ENCODE assay signal across 18 cellular contexts in genomic region chr2:136013962-136014361, GRCh38. TPM values are rescaled to one million over a fixed set of nuclear protein-coding genes. Genes with fewer than 3 reads are reported as not detected.
DNase-seq lines count a peak whose midpoint lies in the region; ATAC-seq, FAIRE-seq and TF ChIP-seq lines count a peak whose summit lies in the region.
"Had no signal": no experiment of that assay in that cellular context is flagged by ENCODE, and none has a peak within 500 bp of the region (broad histone marks: within the 10 kb centered on the region; RNA-seq: fewer than 3 reads in every experiment).

No MANE protein-coding gene starts in this region.

- H3K9me3 ChIP-seq in GM23248 (ENCODE audit: low read depth) = no peaks in the 10 kb centered on the region

- no peaks in the 10 kb centered on the region for H3K36me3 Mint-ChIP-seq in GM23338 (ENCODE audit: low read depth)
- no peaks in the 10 kb centered on the region for H3K36me3 Mint-ChIP-seq in central memory CD8-positive, alpha-beta T cell (ENCODE audit: insufficient read depth)
- H3K36me3 Mint-ChIP-seq: activated CD4-positive, alpha-beta memory T cell treated with anti-CD3 and anti-CD28 coated beads for 36 hours; mesothelial cell of epicardium; stimulated activated memory B cell treated with anti-CD40 and anti-IgM and Interleukin-4, amounts not matched to agents 10 μg/mL and 1 μg/mL and 100 μg/mL, for 72 hours had no signal

- in situ Hi-C loops in GM23248 (cut with MboI) = no loop called here

- H3K4me1 ChIP-seq in GM23338 (ENCODE audit: insufficient read depth) = no peaks in the 10 kb centered on the region; the same call in none of the 2 replicates
- no peaks in the 10 kb centered on the region for H3K4me1 ChIP-seq in rectal smooth muscle tissue (ENCODE audit: control insufficient read depth, insufficient read depth, low read length)
- H3K4me1 ChIP-seq in GM23248 (ENCODE audit: insufficient read depth) = peaks cover 6% of the 10 kb centered on the region

- H3K36me3 ChIP-seq in GM23338 (ENCODE audit: insufficient read depth) (no peaks in the 10 kb centered on the region), rectal smooth muscle tissue (ENCODE audit: control insufficient read depth, insufficient read depth, low read length) (no peaks in the 10 kb centered on the region), GM23248 (ENCODE audit: low read depth) (no peaks in the 10 kb centered on the region)

- no peaks in the 10 kb centered on the region for H3K79me2 ChIP-seq in GM23338 (replicated peaks; ENCODE audit: insufficient read depth)
- H3K79me2 ChIP-seq in GM23248 (ENCODE audit: insufficient read depth) = no peaks in the 10 kb centered on the region

- H3K4me2 ChIP-seq in GM23338 (no peak overlapping the region), GM23248 (ENCODE audit: unreplicated experiment) (no peak overlapping the region)

- H3K27ac Mint-ChIP-seq in GM23338 = peak overlapping the region; percentile 81
- H3K27ac Mint-ChIP-seq in central memory CD8-positive, alpha-beta T cell (ENCODE audit: low read depth) = peak overlapping the region; percentile 22
- H3K27ac Mint-ChIP-seq: activated CD4-positive, alpha-beta memory T cell treated with anti-CD3 and anti-CD28 coated beads for 36 hours; mesothelial cell of epicardium had no signal

- peak in 1 of 2 experiments; percentile 21; a peak in 1 of 4 replicates for TF ChIP-seq CTCF in GM23338 (conservative IDR thresholded peaks at IDR 0.05; ENCODE audit: low read depth in 2 of 2)

- H3F3A ChIP-seq in GM23338 (replicated peaks; ENCODE audit: low read depth) = no peaks in the 10 kb centered on the region
- H3F3A ChIP-seq in GM23248 (ENCODE audit: insufficient read depth) = no peaks in the 10 kb centered on the region

- H3K27me3 Mint-ChIP-seq in GM23338 (ENCODE audit: insufficient read depth, low read depth, poor library complexity) = no peaks in the 10 kb centered on the region
- H3K27me3 Mint-ChIP-seq in central memory CD8-positive, alpha-beta T cell = no peaks in the 10 kb centered on the region
- H3K27me3 Mint-ChIP-seq: activated CD4-positive, alpha-beta memory T cell treated with anti-CD3 and anti-CD28 coated beads for 36 hours; stimulated activated memory B cell treated with anti-CD40 and anti-IgM and Interleukin-4, amounts not matched to agents 10 μg/mL and 1 μg/mL and 100 μg/mL, for 72 hours had no signal

- no peak overlapping the region for H3K9ac ChIP-seq in rectal smooth muscle tissue (ENCODE audit: low read length)
- H3K9ac ChIP-seq in GM23248 = no peak overlapping the region

- WGBS in GM23248 (ENCODE audit: low coverage in 1 of 2, low lambda C conversion rate in 2 of 2, missing lambda C conversion rate in 2 of 2), 2 experiments = 23 to 27% methylated on average over 4 of the region's 4 CpGs

- intact Hi-C loops in left colon (cut with DNase I, micrococcal nuclease) = no loop called here

- no peak overlapping the region for H3K4me3 Mint-ChIP-seq in GM23338
- H3K4me3 Mint-ChIP-seq in central memory CD8-positive, alpha-beta T cell = no peak overlapping the region
- H3K4me3 Mint-ChIP-seq: activated CD4-positive, alpha-beta memory T cell treated with anti-CD3 and anti-CD28 coated beads for 36 hours; mesothelial cell of epicardium; stimulated activated memory B cell treated with anti-CD40 and anti-IgM and Interleukin-4, amounts not matched to agents 10 μg/mL and 1 μg/mL and 100 μg/mL, for 72 hours had no signal

- no peaks in the 10 kb centered on the region for H3K27me3 ChIP-seq in GM23338 (ENCODE audit: insufficient read depth)
- H3K27me3 ChIP-seq in rectal smooth muscle tissue (ENCODE audit: control insufficient read depth, insufficient read depth, low read length) = no peaks in the 10 kb centered on the region
- peaks cover 12% of the 10 kb centered on the region; the same call in 1 of the 2 replicates for H3K27me3 ChIP-seq in GM23248 (replicated peaks; ENCODE audit: insufficient read depth)

- H4K20me1 ChIP-seq in GM23338 (replicated peaks; ENCODE audit: insufficient read depth) (no peaks in the 10 kb centered on the region), GM23248 (ENCODE audit: insufficient read depth) (no peaks in the 10 kb centered on the region)

- no peak overlapping the region for H3K4me3 ChIP-seq in GM23338
- no peak overlapping the region for H3K4me3 ChIP-seq in rectal smooth muscle tissue (ENCODE audit: low read length)
- no peak overlapping the region for H3K4me3 ChIP-seq in GM23248

- no peak for TF ChIP-seq POLR2A in H54 (IDR thresholded peaks at IDR 0.05; ENCODE audit: low read depth, low read length)

- H3K27ac ChIP-seq in GM23338 (ENCODE audit: low read depth) = 0 out of 2 replicates have a peak overlapping the region, but pooled peaks have one; percentile 20
- peak overlapping the region; percentile 10 for H3K27ac ChIP-seq in rectal smooth muscle tissue (ENCODE audit: low read depth, low read length)
- H3K27ac ChIP-seq in GM23248 = no peak overlapping the region

- DNase-seq in GM23338 (ENCODE audit: low spot score) (no peak), left colon (no peak), H54 (ENCODE audit: insufficient read length, low spot score) (no peak), GM23248 (no peak)
- DNase-seq in central memory CD8-positive, alpha-beta T cell (ENCODE audit: low spot score in 2 of 2) = no peak
- no peak for DNase-seq in stimulated activated naive CD4-positive, alpha-beta T cell treated with Interleukin-2 at 50 U/mL for 16 hours (lab: John Stamatoyannopoulos, UW)
- DNase-seq: activated CD4-positive, alpha-beta memory T cell treated with anti-CD3 and anti-CD28 coated beads for 36 hours; activated effector memory CD4-positive, alpha-beta T cell treated with Interleukin-2 at 50 U/mL for 16 hours; NCI-H446; stimulated activated CD4-positive, alpha-beta T cell treated with anti-CD3 and anti-CD28 coated beads, Interleukin-4, amount 100 ng/mL, for 24 hours; T1000 had no signal

- H3K9me2 ChIP-seq in GM23338 (ENCODE audit: insufficient read depth) = no peaks in the 10 kb centered on the region
- no peaks in the 10 kb centered on the region for H3K9me2 ChIP-seq in GM23248 (ENCODE audit: insufficient read depth)

- H3K4me1 Mint-ChIP-seq in GM23338 = peaks cover 22% of the 10 kb centered on the region
- H3K4me1 Mint-ChIP-seq in central memory CD8-positive, alpha-beta T cell = peaks cover 32% of the 10 kb centered on the region

- no peak for FAIRE-seq in H54 (lab: Jason Lieb, UNC)
- FAIRE-seq: G401.6, GM18507, RCC 7860 had no signal

- peak overlapping the region; percentile 73; the same call in 1 of the 2 replicates for H2AFZ ChIP-seq in GM23338
- H2AFZ ChIP-seq in GM23248 = no peak overlapping the region

- ATAC-seq in GM23338 = peak; percentile 70
- no peak for ATAC-seq in central memory CD8-positive, alpha-beta T cell (replicated peaks; ENCODE audit: extremely low read depth, poor library complexity, severe bottlenecking)
- peak; percentile 91 for ATAC-seq in left colon
- no peak for ATAC-seq in HG02852 (IDR thresholded peaks at IDR 0.05; ENCODE audit: unreplicated experiment)
- ATAC-seq: stimulated activated memory B cell treated with anti-CD40 and anti-IgM and Interleukin-4, amounts not matched to agents 10 μg/mL and 1 μg/mL and 100 μg/mL, for 72 hours had no signal

- H3K9me3 Mint-ChIP-seq in GM23338 = no peaks in the 10 kb centered on the region
- H3K9me3 Mint-ChIP-seq in central memory CD8-positive, alpha-beta T cell = no peaks in the 10 kb centered on the region
- H3K9me3 Mint-ChIP-seq: activated CD4-positive, alpha-beta memory T cell treated with anti-CD3 and anti-CD28 coated beads for 36 hours; mesothelial cell of epicardium; stimulated activated memory B cell treated with anti-CD40 and anti-IgM and Interleukin-4, amounts not matched to agents 10 μg/mL and 1 μg/mL and 100 μg/mL, for 72 hours had no signal

TF ChIP-seq in GM23338, 12 proteins besides CTCF, POLR2A, EP300 and RAD21 (continues in another document):
- TF ChIP-seq REST (IDR thresholded peaks at IDR 0.05; ENCODE audit: unreplicated experiment) = no peak
- no peak for TF ChIP-seq POLR2AphosphoS5 (IDR thresholded peaks at IDR 0.05; ENCODE audit: low read depth)
- no peak for TF ChIP-seq ZNF114 (CRISPR knock-in tag; IDR thresholded peaks at IDR 0.05)
- no peak for TF ChIP-seq CREB1 (CRISPR knock-in tag; IDR thresholded peaks at IDR 0.05; ENCODE audit: low read depth)
- TF ChIP-seq STAT1 (IDR thresholded peaks at IDR 0.05; ENCODE audit: unreplicated experiment) = no peak
- no peak for TF ChIP-seq EZH2phosphoT487 (IDR thresholded peaks at IDR 0.05; ENCODE audit: unreplicated experiment)
- no peak for TF ChIP-seq ZNF331 (CRISPR knock-in tag; IDR thresholded peaks at IDR 0.05; ENCODE audit: low read depth)

RNA-seq across cellular contexts. Expression of gene DARS1, which starts 28.5 kb away (rescaled TPM):
- 115 and 145 TPM in 2 replicates for total RNA-seq in GM23338 (2014; rRNA removed; shearing (Covaris generic))
- polyA plus RNA-seq in GM23338 (2016; fragmentation: Nextera tagmentation; extraction: Ambion mirVana) = 148 and 165 TPM in 2 replicates
- 10 to 100 TPM; 37.9 to 41.7 TPM for total RNA-seq in left colon
- 121 and 144 TPM in 2 replicates for total RNA-seq in GM23248 (2014; rRNA removed; shearing (Covaris generic))
- 109 and 111 TPM in 2 replicates for polyA plus RNA-seq in GM23248 (2016; fragmentation: Nextera tagmentation; extraction: Ambion mirVana)

Comparison
In these comparisons a context has a peak if more than half of its experiments do, and no peak if none do; other contexts are left out.
1. ATAC-seq: peak in GM23338 (single experiment) and left colon (single experiment); none in central memory CD8-positive, alpha-beta T cell (single experiment) and HG02852 (single experiment).